31 cellular contexts compared by ENCODE assay signal in the genomic region with DNA sequence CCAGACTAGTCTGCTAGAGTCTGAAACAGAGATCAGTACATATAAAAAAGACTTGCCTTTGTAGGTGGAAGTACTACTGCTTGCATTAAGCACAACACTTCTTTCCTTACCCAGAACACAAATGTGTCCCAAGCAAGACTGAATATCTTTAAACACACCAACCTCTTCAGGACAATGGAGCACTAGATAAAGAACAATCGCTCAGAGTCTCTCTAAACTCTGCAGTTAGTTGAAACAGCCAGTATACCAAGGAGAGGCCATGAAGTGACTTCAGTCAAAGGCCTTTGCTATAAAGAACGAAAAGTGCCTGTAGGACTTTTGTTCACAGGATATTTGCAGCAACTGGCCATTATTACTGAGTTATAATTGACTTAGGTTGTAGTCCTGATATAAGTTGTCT.
"Had no signal": no experiment of that assay in that cellular context is flagged by ENCODE, and none has a peak within 500 bp of the region (broad histone marks: within the 10 kb centered on the region; RNA-seq: fewer than 3 reads in every experiment).

No MANE protein-coding gene starts in this region.

- ATAC-seq: activated CD4-positive, alpha-beta T cell treated with anti-CD3 and anti-CD28 coated beads for 36 hours; activated CD4-positive, CD25-positive, alpha-beta regulatory T cell treated with anti-CD3 and anti-CD28 coated beads, Interleukin-2, amount 50 U/mL, for 24 hours; activated CD8-positive, alpha-beta T cell treated with anti-CD3 and anti-CD28 coated beads, Interleukin-2, amount 10 ng/mL, durations not matched to agents 7 days and 5 days; activated naive CD8-positive, alpha-beta T cell treated with anti-CD3 and anti-CD28 coated beads, Interleukin-2, amount 50 U/mL, for 24 hours; activated T-cell treated with anti-CD3 and anti-CD28 coated beads, Interleukin-2, amount 50 U/mL, for 4 hours had no signal

- H3K36me3 Mint-ChIP-seq: activated naive CD8-positive, alpha-beta T cell; brain had no signal

- FAIRE-seq: bronchial epithelial cell had no signal

- DNase-seq: activated CD4-positive, alpha-beta T cell treated with anti-CD3 and anti-CD28 coated beads for 36 hours; activated CD4-positive, alpha-beta T cell treated with anti-CD3 and anti-CD28 coated beads, Interleukin-2, amount 10 ng/mL, durations not matched to agents 7 days and 5 days; activated CD4-positive, alpha-beta T cell treated with anti-CD3 and anti-CD28 coated beads, Interleukin-2, amount 50 U/mL, for 48 hours; activated CD8-positive, alpha-beta T cell treated with anti-CD3 and anti-CD28 coated beads, Interleukin-2, amount 10 ng/mL, durations not matched to agents 7 days and 5 days; activated gamma-delta T cell treated with Interleukin-2 at 50 U/mL for 16 hours; activated naive CD4-positive, alpha-beta T cell treated with anti-CD3 and anti-CD28 coated beads for 36 hours; activated naive CD8-positive, alpha-beta T cell treated with anti-CD3 and anti-CD28 coated beads, Interleukin-2, amount 50 U/mL, for 24 hours; activated T-cell treated with anti-CD3 and anti-CD28 coated beads, Interleukin-2, amount 50 U/mL, for 4 hours; anterior cingulate cortex; caudate nucleus; cerebellar nuclear complex; Karpas-422; KBM-7; MG63; NCI-H1048; NCI-H1436 treated with DMSO at 0.1 percent for 48 hours; NCI-H1694 treated with DMSO at 0.1 percent for 48 hours; NCI-H2029; NCI-H345; NCI-H524 treated with DMSO at 0.1 percent for 48 hours; NCI-H748 treated with DMSO at 0.1 percent for 48 hours; NK-92 treated with Interleukin-12 subunit alpha and Interleukin-12 subunit beta, amount 100 ng/mL, for 24 hours; Right ventricle myocardium superior; SW 1271; T-helper 1 cell; T1000 had no signal

- H3K4me1 Mint-ChIP-seq: activated CD4-positive, alpha-beta T cell treated with anti-CD3 and anti-CD28 coated beads for 36 hours; activated CD4-positive, alpha-beta T cell treated with anti-CD3 and anti-CD28 coated beads, Interleukin-2, amount 10 ng/mL, durations not matched to agents 7 days and 5 days; activated naive CD8-positive, alpha-beta T cell treated with anti-CD3 and anti-CD28 coated beads, Interleukin-2, amount 50 U/mL, for 24 hours; brain had no signal

- H3K36me3 ChIP-seq: MG63 had no signal

- H3K27ac Mint-ChIP-seq: activated CD4-positive, alpha-beta T cell treated with anti-CD3 and anti-CD28 coated beads for 36 hours; activated CD4-positive, alpha-beta T cell treated with anti-CD3 and anti-CD28 coated beads, Interleukin-2, amount 10 ng/mL, durations not matched to agents 7 days and 5 days; activated CD8-positive, alpha-beta T cell treated with anti-CD3 and anti-CD28 coated beads, Interleukin-2, amount 10 ng/mL, durations not matched to agents 7 days and 5 days; activated naive CD4-positive, alpha-beta T cell treated with anti-CD3 and anti-CD28 coated beads for 36 hours; activated naive CD8-positive, alpha-beta T cell; activated naive CD8-positive, alpha-beta T cell treated with anti-CD3 and anti-CD28 coated beads, Interleukin-2, amount 50 U/mL, for 24 hours; activated T-helper 1 cell treated with anti-CD3 and anti-CD28 coated beads, Interleukin-12 subunit alpha, Interleukin-12 subunit beta, Interleukin-2, Interleukin-4 antibody, amounts not matched to agents 30 ng/mL and 10 ng/mL and 1 ng/mL, durations not matched to agents 14 hours and 24 hours and 36 hours; brain had no signal

- H3K27me3 ChIP-seq: MG63 had no signal

- H3K9me3 ChIP-seq: MG63 had no signal

- H3K9me3 Mint-ChIP-seq: activated CD4-positive, alpha-beta T cell treated with anti-CD3 and anti-CD28 coated beads, Interleukin-2, amount 10 ng/mL, durations not matched to agents 7 days and 5 days; activated naive CD4-positive, alpha-beta T cell treated with anti-CD3 and anti-CD28 coated beads for 36 hours; activated T-helper 1 cell treated with anti-CD3 and anti-CD28 coated beads, Interleukin-12 subunit alpha, Interleukin-12 subunit beta, Interleukin-2, Interleukin-4 antibody, amounts not matched to agents 30 ng/mL and 10 ng/mL and 1 ng/mL, durations not matched to agents 14 hours and 24 hours and 36 hours had no signal

- H3K4me3 ChIP-seq: MG63 had no signal

- H3K4me3 Mint-ChIP-seq: activated CD4-positive, alpha-beta T cell treated with anti-CD3 and anti-CD28 coated beads for 36 hours; activated CD4-positive, alpha-beta T cell treated with anti-CD3 and anti-CD28 coated beads, Interleukin-2, amount 10 ng/mL, durations not matched to agents 7 days and 5 days; activated CD8-positive, alpha-beta T cell treated with anti-CD3 and anti-CD28 coated beads, Interleukin-2, amount 10 ng/mL, durations not matched to agents 7 days and 5 days; activated naive CD4-positive, alpha-beta T cell treated with anti-CD3 and anti-CD28 coated beads for 36 hours; activated naive CD8-positive, alpha-beta T cell; activated naive CD8-positive, alpha-beta T cell treated with anti-CD3 and anti-CD28 coated beads, Interleukin-2, amount 50 U/mL, for 24 hours; activated T-cell treated with anti-CD3 and anti-CD28 coated beads, Interleukin-2, amount 50 U/mL, for 4 hours; activated T-helper 1 cell treated with anti-CD3 and anti-CD28 coated beads, Interleukin-12 subunit alpha, Interleukin-12 subunit beta, Interleukin-2, Interleukin-4 antibody, amounts not matched to agents 30 ng/mL and 10 ng/mL and 1 ng/mL, durations not matched to agents 14 hours and 24 hours and 36 hours; brain had no signal
